Comparison of ENCODE assay signal across 8 cellular contexts in the genomic region with DNA sequence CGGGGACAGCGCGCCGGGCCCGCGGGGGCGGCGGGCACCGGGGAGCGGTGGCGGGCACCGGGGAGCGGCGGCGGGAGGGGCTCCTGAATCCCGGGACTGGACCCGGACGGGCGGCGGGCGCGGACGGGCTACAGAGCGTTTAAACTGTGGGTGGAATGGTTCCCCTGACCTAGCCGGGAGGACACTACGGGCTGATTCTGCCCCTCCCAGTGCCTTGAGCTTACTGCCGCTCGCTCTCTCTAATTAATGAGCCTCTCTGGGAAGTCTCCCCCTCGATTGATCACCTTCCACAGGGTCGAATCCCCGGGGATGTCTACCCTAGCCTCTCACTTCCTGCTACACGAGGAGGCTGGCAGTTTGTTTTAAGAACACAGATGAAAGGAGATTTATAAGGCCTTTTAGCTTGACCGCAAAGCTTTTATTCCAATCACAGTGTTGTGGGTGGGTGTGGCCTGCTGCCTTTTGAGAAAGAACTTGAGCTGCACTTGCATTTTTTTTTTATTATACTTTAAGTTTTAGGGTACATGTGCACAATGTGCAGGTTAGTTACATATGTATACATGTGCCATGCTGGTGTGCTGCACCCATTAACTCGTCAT. TPM values are rescaled to one million over a fixed set of nuclear protein-coding genes. Genes with fewer than 3 reads are reported as not detected.
DNase-seq lines count a peak whose midpoint lies in the region; ATAC-seq and TF ChIP-seq lines count a peak whose summit lies in the region.

No MANE protein-coding gene starts in this region.

- H3K79me1 ChIP-seq in mesendoderm (ENCODE audit: low read length), result peaks cover 6% of the 10 kb centered on the region

- H3K79me2 ChIP-seq in mesendoderm (ENCODE audit: control insufficient read depth, insufficient read depth, low read length), result no peaks in the 10 kb centered on the region

- no peaks in the 10 kb centered on the region for H3K9me3 Mint-ChIP-seq in MCF 10A (ENCODE audit: unreplicated experiment)

- no peaks in the 10 kb centered on the region for H3K36me3 Mint-ChIP-seq in MCF 10A (ENCODE audit: insufficient read depth, unreplicated experiment)

- H3K27ac ChIP-seq in mesendoderm (ENCODE audit: low read depth, low read length) (peak overlapping the region; percentile 2), aorta (ENCODE audit: low read depth in 1 of 2, low read length in 2 of 2) (peak overlapping the region in 1 of 2 donors; percentile 21)

- DNase-seq in Jurkat, Clone E6-1 (ENCODE audit: low read depth, low spot score), result peak; percentile 54
- DNase-seq in MCF 10A (ENCODE audit: unreplicated experiment) (peak; percentile 14), mesendoderm (peak; percentile 50), aorta (peak in 1 of 2 donors; percentile 79), D341Med (ENCODE audit: low spot score) (no peak)

- H3K4me1 ChIP-seq in mesendoderm (ENCODE audit: control insufficient read depth, low read depth, low read length) (no peaks in the 10 kb centered on the region), aorta (ENCODE audit: control insufficient read depth in 1 of 2, insufficient read depth in 2 of 2, low read length in 2 of 2) (no peaks in the 10 kb centered on the region)

- peaks cover 6% of the 10 kb centered on the region for H3K4me1 Mint-ChIP-seq in MCF 10A (ENCODE audit: insufficient read depth, unreplicated experiment)

- no peak overlapping the region for H4K5ac ChIP-seq in mesendoderm (ENCODE audit: low read length)

- H3K4me3 Mint-ChIP-seq in MCF 10A (ENCODE audit: unreplicated experiment), result peak overlapping the region; percentile 52

- POLR2A ChIA-PET in MCF 10A (lab: Yijun Ruan, JAX), result interaction anchor here (0.5 to 2.4 kb wide), 5 partner anchors 12 to 827 kb away, joined by 3 to 7 read pairs (median 3); no protein-coding TSS in a partner anchor

- no peak overlapping the region for H3K4me3 ChIP-seq in Jurkat, Clone E6-1 (ENCODE audit: low read length)
- H3K4me3 ChIP-seq in mesendoderm (ENCODE audit: low read length) (peak overlapping the region; percentile 76), aorta (ENCODE audit: low read length in 2 of 2) (peak overlapping the region; percentile 41 to 76)

- no peak overlapping the region for H2AK5ac ChIP-seq in mesendoderm (ENCODE audit: low read length)

- no peak for TF ChIP-seq CTCF in MCF 10A (IDR thresholded peaks at IDR 0.05; ENCODE audit: unreplicated experiment)

- CTCF ChIA-PET in MCF 10A (lab: Yijun Ruan, JAX), result interaction anchor here (0.7 to 0.8 kb wide), 3 partner anchors 35 to 216 kb away, joined by 3 to 5 read pairs (median 3); no protein-coding TSS in a partner anchor

- ATAC-seq in GM19035 (IDR thresholded peaks at IDR 0.05; ENCODE audit: unreplicated experiment) (peak; percentile 22), aorta (ENCODE audit: low FRiP score) (peak; percentile 37), GM21381 (IDR thresholded peaks at IDR 0.05; ENCODE audit: unreplicated experiment) (no peak), GM21360 (IDR thresholded peaks at IDR 0.05; ENCODE audit: unreplicated experiment) (no peak)

- no peak overlapping the region for H2BK15ac ChIP-seq in mesendoderm (replicated peaks; ENCODE audit: low read depth)

- no peaks in the 10 kb centered on the region for H3K27me3 Mint-ChIP-seq in MCF 10A (ENCODE audit: insufficient read depth, unreplicated experiment)

- no peaks in the 10 kb centered on the region for H3K36me3 ChIP-seq in mesendoderm (ENCODE audit: control insufficient read depth, insufficient read depth, low read length)
- no peaks in the 10 kb centered on the region for H3K36me3 ChIP-seq in aorta (ENCODE audit: control insufficient read depth in 1 of 2, insufficient read depth in 2 of 2, low read length in 1 of 2)

- no peaks in the 10 kb centered on the region for H3K9me3 ChIP-seq in aorta (ENCODE audit: control insufficient read depth, low read length)

- intact Hi-C loops in MCF 10A (cut with micrococcal nuclease) (no loop called here), aorta (cut with DNase I) (no loop called here)

- no peak overlapping the region for H3K23ac ChIP-seq in mesendoderm (ENCODE audit: low read length)

- H3K4ac ChIP-seq in mesendoderm (ENCODE audit: low read depth, low read length), result peak overlapping the region; percentile 39

- H2BK5ac ChIP-seq in mesendoderm (ENCODE audit: low read length), result no peak overlapping the region

- H3K27me3 ChIP-seq in mesendoderm (ENCODE audit: insufficient read depth, low read length, poor library complexity) (peaks cover 2% of the 10 kb centered on the region), aorta (ENCODE audit: control insufficient read depth in 1 of 2, insufficient read depth in 2 of 2, low read length in 1 of 2) (no peaks in the 10 kb centered on the region)

- peak overlapping the region; percentile 81 for H3K9ac ChIP-seq in mesendoderm (ENCODE audit: low read length)

- WGBS in mesendoderm (ENCODE audit: extremely low coverage, insufficient coverage, low lambda C conversion rate), result no CpG with 5 or more reads among the region's 34 CpGs
- WGBS in aorta, 2 donors, result 1 to 2% methylated on average over 33 of the region's 34 CpGs

- H4K8ac ChIP-seq in mesendoderm (ENCODE audit: low read depth, low read length), result no peak overlapping the region

- no peak overlapping the region for H3K18ac ChIP-seq in mesendoderm (ENCODE audit: low read length)

- BruUV-seq in MCF 10A (replicated peaks; lab: Mats Ljungman, UMichigan), result no TSS peak

- H2BK120ac ChIP-seq in mesendoderm (ENCODE audit: low read depth, low read length), result no peak overlapping the region

- H3K56ac ChIP-seq in mesendoderm (ENCODE audit: low read length), result peak overlapping the region; percentile 94

- H3K4me2 ChIP-seq in mesendoderm (ENCODE audit: low read length), result peak overlapping the region; percentile 66

- no peak overlapping the region for H3K27ac Mint-ChIP-seq in MCF 10A (ENCODE audit: low read depth, unreplicated experiment)

RNA-seq across cellular contexts. Expression of gene GNAL, which starts 1.0 kb away (rescaled TPM):
- 0.73 TPM for polyA plus RNA-seq in Jurkat, Clone E6-1 (2012; ENCODE audit: insufficient read depth, insufficient read length)
- total RNA-seq in MCF 10A (2022), result 1.6 and 2.3 TPM in 2 replicates
- 26.7 TPM for polyA plus RNA-seq in mesendoderm (2013, experiment 1 of 2)
- polyA plus RNA-seq in mesendoderm (2013, experiment 2 of 2), result 26.8 TPM
- 10 to 100 TPM; 12.0 to 15.5 TPM for total RNA-seq in aorta
- 1 to 10 TPM; 2.0 to 2.7 TPM for polyA plus RNA-seq in aorta

Comparison
In these comparisons a context has a peak if more than half of its experiments do, and no peak if none do; other contexts are left out.
1. ATAC-seq: peak in GM19035 (single experiment) and aorta (single experiment); none in GM21381 (single experiment) and GM21360 (single experiment).